Comparison of ENCODE assay signal across 11 cellular contexts in genomic region chr19:48539503-48540096, GRCh38. TPM values are rescaled to one million over a fixed set of nuclear protein-coding genes. Genes with fewer than 3 reads are reported as not detected.
DNase-seq lines count a peak whose midpoint lies in the region; ATAC-seq, FAIRE-seq and TF ChIP-seq lines count a peak whose summit lies in the region.
"Had no signal": no experiment of that assay in that cellular context is flagged by ENCODE, and none has a peak within 500 bp of the region (broad histone marks: within the 10 kb centered on the region; RNA-seq: fewer than 3 reads in every experiment).

No MANE protein-coding gene starts in this region.

- no peak for TF ChIP-seq RAD21 in HepG2 (CRISPR knock-in tag; IDR thresholded peaks at IDR 0.05)

- H3K79me2 ChIP-seq in HepG2 (ENCODE audit: insufficient read depth, low read length) = no peaks in the 10 kb centered on the region

- TF ChIP-seq CTCF in HepG2 (CRISPR knock-in tag; IDR thresholded peaks at IDR 0.05) (no peak), right lobe of liver (IDR thresholded peaks at IDR 0.05) (no peak), dorsolateral prefrontal cortex (IDR thresholded peaks at IDR 0.05 in 54 of 56, conservative IDR thresholded peaks at IDR 0.05 in 2 of 56; ENCODE audit: low read depth in 1 of 56, partially characterized antibody in 56 of 56) (no peak), gastroesophageal sphincter (IDR thresholded peaks at IDR 0.05) (no peak), GM13976 (IDR thresholded peaks at IDR 0.05; ENCODE audit: borderline replicate concordance, control extremely low read depth, extremely low read depth, insufficient read depth, missing control alignments) (no peak)

- H3K27me3 ChIP-seq in HepG2 (ENCODE audit: control insufficient read depth in 1 of 2, insufficient read depth in 2 of 2, low read length in 2 of 2) = no peaks in the 10 kb centered on the region
- no peaks in the 10 kb centered on the region for H3K27me3 ChIP-seq in right lobe of liver
- no peaks in the 10 kb centered on the region for H3K27me3 ChIP-seq in dorsolateral prefrontal cortex
- H3K27me3 ChIP-seq in gastroesophageal sphincter = peaks cover 1% of the 10 kb centered on the region

- FAIRE-seq in HepG2 (lab: Jason Lieb, UNC) = no peak

- ATAC-seq in HepG2 = no peak
- no peak for ATAC-seq in right lobe of liver
- no peak for ATAC-seq in gastroesophageal sphincter
- no peak for ATAC-seq in Right ventricle myocardium inferior

- POLR2A ChIA-PET in HepG2 (lab: Yijun Ruan, JAX) = interaction anchor here (0.5 kb wide), 1 partner anchor 290 kb away, joined by 5 read pairs; no protein-coding TSS in a partner anchor

- H4K20me1 ChIP-seq in HepG2 (ENCODE audit: insufficient read depth, low read length) = no peaks in the 10 kb centered on the region

- TF ChIP-seq POLR2A in HepG2 (IDR thresholded peaks at IDR 0.05; ENCODE audit: insufficient read depth in 1 of 2, low read depth in 2 of 2, low read length in 2 of 2) (no peak), right lobe of liver (IDR thresholded peaks at IDR 0.05) (no peak), gastroesophageal sphincter (IDR thresholded peaks at IDR 0.05) (no peak)

- intact Hi-C loops in HepG2 (cut with micrococcal nuclease; ENCODE audit: unreplicated experiment) (no loop called here), right lobe of liver (cut with DNase I) (no loop called here), dorsolateral prefrontal cortex (cut with DNase I) (no loop called here), Right ventricle myocardium inferior (cut with DNase I) (no loop called here)

- 53% methylated on average over 17 of the region's 17 CpGs for WGBS in HepG2 (ENCODE audit: low lambda C conversion rate)
- WGBS in right lobe of liver (ENCODE audit: insufficient coverage, low coverage, low lambda C conversion rate, missing lambda C conversion rate) = 73% methylated on average over 5 of the region's 17 CpGs
- 39 to 71% methylated on average over 8 to 17 of the region's 17 CpGs for WGBS in gastroesophageal sphincter (ENCODE audit: low coverage in 1 of 2), 2 donors

- H3K9me3 ChIP-seq in HepG2 (ENCODE audit: low read length) (no peaks in the 10 kb centered on the region), right lobe of liver (no peaks in the 10 kb centered on the region), gastroesophageal sphincter (no peaks in the 10 kb centered on the region)

- in situ Hi-C loops in HepG2 (cut with HindIII; ENCODE audit: extremely low pct_ligation_motif_present, low pct_unique_long_range_greater_than_20kb) (no loop called here), GM13976 (cut with MboI; ENCODE audit: low sequenced_read_pairs, unreplicated experiment) (no loop called here)

- H3K36me3 ChIP-seq in HepG2 (replicated peaks in 1 of 2; ENCODE audit: control insufficient read depth in 1 of 2, insufficient read depth in 2 of 2, low read length in 2 of 2) (no peaks in the 10 kb centered on the region), right lobe of liver (no peaks in the 10 kb centered on the region), gastroesophageal sphincter (no peaks in the 10 kb centered on the region)

- TF ChIP-seq EP300 in HepG2 (IDR thresholded peaks at IDR 0.05; ENCODE audit: low read depth in 2 of 2, low read length in 2 of 2) = no peak
- TF ChIP-seq EP300 in HepG2 (CRISPR knock-in tag; IDR thresholded peaks at IDR 0.05; ENCODE audit: borderline replicate concordance) = no peak
- no peak for TF ChIP-seq EP300 in gastroesophageal sphincter (IDR thresholded peaks at IDR 0.05)

- DNase-seq in HepG2 (ENCODE audit: low spot score) = no peak
- DNase-seq in right lobe of liver = no peak
- peak; percentile 100 for DNase-seq in NCI-H748 (lab: John Stamatoyannopoulos, UW; ENCODE audit: unreplicated experiment)
- DNase-seq in dorsolateral prefrontal cortex = peak in 7 of 10 donors; percentile 13 to 55 (median 49)
- no peak for DNase-seq in GM13976 (ENCODE audit: low spot score)
- no peak for DNase-seq in globus pallidus (ENCODE audit: low spot score)
- DNase-seq in Right ventricle myocardium inferior (ENCODE audit: missing footprints) = no peak
- DNase-seq: activated CD4-positive, alpha-beta T cell treated with anti-CD3 and anti-CD28 coated beads for 48 hours; immature natural killer cell; stimulated activated naive CD4-positive, alpha-beta T cell had no signal

- H3K9ac ChIP-seq in HepG2 (ENCODE audit: insufficient read depth, low read depth, low read length) = no peak overlapping the region

- no TSS peak for BruUV-seq in HepG2 (replicated peaks; lab: Mats Ljungman, UMichigan)

- H3K4me1 ChIP-seq in HepG2 (ENCODE audit: insufficient read depth, low read length) = no peaks in the 10 kb centered on the region
- H3K4me1 ChIP-seq in right lobe of liver = no peaks in the 10 kb centered on the region
- peaks cover 0 to 5% (median 0%) of the 10 kb centered on the region in 3 donors for H3K4me1 ChIP-seq in gastroesophageal sphincter

- H3K27ac ChIP-seq in HepG2 (ENCODE audit: extremely low read length, insufficient read depth, low read length) (no peak overlapping the region), right lobe of liver (no peak overlapping the region), dorsolateral prefrontal cortex (no peak overlapping the region), gastroesophageal sphincter (no peak overlapping the region)

- no peak overlapping the region; the same call in 1 of the 2 replicates for H3K4me2 ChIP-seq in HepG2 (ENCODE audit: low read depth, low read length)

- CTCF ChIA-PET in HepG2 (lab: Yijun Ruan, JAX; ENCODE audit: low intra/inter-chr PET ratio, low total read pairs) = no interaction called here

- no peak overlapping the region for H2AFZ ChIP-seq in HepG2 (ENCODE audit: low read length)

- no peak overlapping the region for H3K4me3 ChIP-seq in HepG2 (replicated peaks in 1 of 3; ENCODE audit: insufficient read depth in 1 of 3, low read depth in 2 of 3, low read length in 3 of 3)
- no peak overlapping the region for H3K4me3 ChIP-seq in right lobe of liver
- peak overlapping the region in 2 of 59 donors; percentile 21 to 28 for H3K4me3 ChIP-seq in dorsolateral prefrontal cortex
- no peak overlapping the region for H3K4me3 ChIP-seq in gastroesophageal sphincter

RNA-seq across cellular contexts. Expression of gene SULT2B1, which starts 12.4 kb away (rescaled TPM):
- total RNA-seq in HepG2 (2016; rRNA removed; fragmentation: Illumina TruSeq; extraction: Trizol) (not detected in 2 replicates), right lobe of liver (under 1 TPM in 1 of 6 experiments, not detected in 5; 0.61 TPM), dorsolateral prefrontal cortex (1 to 10 TPM in 61 of 120 experiments, under 1 TPM in 35, not detected in 24; 0.38 to 4.8 (median 1.2) TPM), gastroesophageal sphincter (1 to 10 TPM in 2 of 4 donors, under 1 TPM in 1, not detected in 1; 0.93 to 3.9 (median 1.0) TPM), Right ventricle myocardium inferior (0.43 TPM)
- total RNA-seq in HepG2 (2016; cell fraction: cytosol; rRNA removed; fragmentation: Illumina TruSeq; extraction: Trizol; ENCODE audit: low read depth) = not detected in 2 replicates
- total RNA-seq in HepG2 (2016; cell fraction: insoluble cytoplasmic fraction; rRNA removed; fragmentation: Illumina TruSeq; extraction: Trizol) = not detected in 2 replicates
- total RNA-seq in HepG2 (2016; cell fraction: membrane; rRNA removed; fragmentation: Illumina TruSeq; extraction: Trizol) = not detected in 2 replicates
- total RNA-seq in HepG2 (2016; cell fraction: nucleus; rRNA removed; fragmentation: Illumina TruSeq; extraction: Trizol) = not detected in 2 replicates
- polyA plus RNA-seq in HepG2 (2011; rRNA removed) = 0.07 and 0.13 TPM in 2 replicates
- not detected in 2 replicates for polyA plus RNA-seq in HepG2 (2011; cell fraction: cytosol; rRNA removed)
- not detected in 2 replicates for polyA plus RNA-seq in HepG2 (2011; cell fraction: nucleus; rRNA removed)
- 0.19 TPM in 1 of 2 replicates, not detected in the other for polyA plus RNA-seq in HepG2 (2012)
- 0.14 TPM in 1 of 2 replicates, not detected in the other for polyA plus RNA-seq in HepG2 (2016; cell fraction: cytosol; fragmentation: Illumina TruSeq; extraction: Trizol; ENCODE audit: low read depth)
- polyA plus RNA-seq in HepG2 (2016; cell fraction: insoluble cytoplasmic fraction; fragmentation: Illumina TruSeq; extraction: Trizol; ENCODE audit: low read depth) = not detected in 2 replicates
- polyA plus RNA-seq in HepG2 (2016; cell fraction: membrane; fragmentation: Illumina TruSeq; extraction: Trizol; ENCODE audit: low read depth) = not detected in 2 replicates
- not detected in 2 replicates for polyA plus RNA-seq in HepG2 (2016; cell fraction: nucleus; fragmentation: Illumina TruSeq; extraction: Trizol; ENCODE audit: insufficient read depth, low read depth)
- 0.30 and 0.56 TPM in 2 replicates for polyA minus RNA-seq in HepG2 (2011; rRNA and poly(A)+ RNA removed; ENCODE audit: low replicate concordance)
- polyA minus RNA-seq in HepG2 (2011; cell fraction: cytosol; rRNA and poly(A)+ RNA removed) = not detected in 2 replicates
- polyA minus RNA-seq in HepG2 (2011; cell fraction: nucleus; rRNA and poly(A)+ RNA removed) = not detected in 2 replicates
- polyA plus RNA-seq: immature natural killer cell had no signal

RNA-seq across cellular contexts. Expression of gene LMTK3, which starts 28.0 kb away (rescaled TPM):
- 0.22 and 0.29 TPM in 2 replicates for total RNA-seq in HepG2 (2016; rRNA removed; fragmentation: Illumina TruSeq; extraction: Trizol)
- 0.10 and 0.18 TPM in 2 replicates for total RNA-seq in HepG2 (2016; cell fraction: cytosol; rRNA removed; fragmentation: Illumina TruSeq; extraction: Trizol; ENCODE audit: low read depth)
- 0.27 and 0.45 TPM in 2 replicates for total RNA-seq in HepG2 (2016; cell fraction: insoluble cytoplasmic fraction; rRNA removed; fragmentation: Illumina TruSeq; extraction: Trizol)
- total RNA-seq in HepG2 (2016; cell fraction: membrane; rRNA removed; fragmentation: Illumina TruSeq; extraction: Trizol) = 0.09 and 0.21 TPM in 2 replicates
- 0.38 and 0.47 TPM in 2 replicates for total RNA-seq in HepG2 (2016; cell fraction: nucleus; rRNA removed; fragmentation: Illumina TruSeq; extraction: Trizol)
- 0.18 and 0.30 TPM in 2 replicates for polyA plus RNA-seq in HepG2 (2011; rRNA removed)
- 0.10 and 0.19 TPM in 2 replicates for polyA plus RNA-seq in HepG2 (2011; cell fraction: cytosol; rRNA removed)
- polyA plus RNA-seq in HepG2 (2011; cell fraction: nucleus; rRNA removed) = 1.7 and 2.2 TPM in 2 replicates
- polyA plus RNA-seq in HepG2 (2012) = 1.6 and 2.0 TPM in 2 replicates
- polyA plus RNA-seq in HepG2 (2016; cell fraction: cytosol; fragmentation: Illumina TruSeq; extraction: Trizol; ENCODE audit: low read depth) = 0.05 and 0.07 TPM in 2 replicates
- 0.45 and 0.47 TPM in 2 replicates for polyA plus RNA-seq in HepG2 (2016; cell fraction: insoluble cytoplasmic fraction; fragmentation: Illumina TruSeq; extraction: Trizol; ENCODE audit: low read depth)
- polyA plus RNA-seq in HepG2 (2016; cell fraction: membrane; fragmentation: Illumina TruSeq; extraction: Trizol; ENCODE audit: low read depth) = 0.09 and 0.14 TPM in 2 replicates
- polyA plus RNA-seq in HepG2 (2016; cell fraction: nucleus; fragmentation: Illumina TruSeq; extraction: Trizol; ENCODE audit: insufficient read depth, low read depth) = 1.5 and 1.6 TPM in 2 replicates
- 0.16 and 0.23 TPM in 2 replicates for polyA minus RNA-seq in HepG2 (2011; rRNA and poly(A)+ RNA removed; ENCODE audit: low replicate concordance)
- polyA minus RNA-seq in HepG2 (2011; cell fraction: cytosol; rRNA and poly(A)+ RNA removed) = 0.18 and 0.69 TPM in 2 replicates
- 0.25 and 0.39 TPM in 2 replicates for polyA minus RNA-seq in HepG2 (2011; cell fraction: nucleus; rRNA and poly(A)+ RNA removed)
- under 1 TPM in 5 of 6 experiments, not detected in 1; 0.09 to 0.31 (median 0.12) TPM for total RNA-seq in right lobe of liver
- 100 to 1,000 TPM in 62 of 120 experiments, 10 to 100 TPM in 58; 47.3 to 143 (median 101) TPM for total RNA-seq in dorsolateral prefrontal cortex
- total RNA-seq in gastroesophageal sphincter = 1 to 10 TPM in 1 of 4 donors, under 1 TPM in 3; 0.13 to 1.2 (median 0.30) TPM
- total RNA-seq in Right ventricle myocardium inferior = 0.70 TPM
- polyA plus RNA-seq: immature natural killer cell had no signal

Comparison
In these comparisons a context has a peak if more than half of its experiments do, and no peak if none do; other contexts are left out.
1. DNase-seq: peak in NCI-H748 (single experiment) and dorsolateral prefrontal cortex (7 of 10); none in HepG2 (single experiment), right lobe of liver (0 of 3), GM13976 (single experiment), globus pallidus (single experiment) and Right ventricle myocardium inferior (single experiment).
2. RNA of gene LMTK3, which starts 28.0 kb away (total RNA-seq): 47.3 to 143 TPM in dorsolateral prefrontal cortex; 0.70 TPM in Right ventricle myocardium inferior (single experiment), 0.13 to 1.2 TPM in gastroesophageal sphincter, 0.09 to 0.47 TPM in HepG2 and 0.09 to 0.31 TPM in right lobe of liver; every median in the first group is over 10 times any median in the second.